In genomic region chr7:70797109-70797514, GRCh38 we compare ENCODE assay signal across 1 cellular context.
TF ChIP-seq lines count a peak whose summit lies in the region.

No MANE protein-coding gene starts in this region.

TF ChIP-seq in GM23338, 12 proteins besides CTCF, POLR2A, EP300 and RAD21 (continued from another document):
- TF ChIP-seq ZNF462 (CRISPR knock-in tag; IDR thresholded peaks at IDR 0.05) (no peak), ZNF114 (CRISPR knock-in tag; IDR thresholded peaks at IDR 0.05) (no peak), CREB1 (CRISPR knock-in tag; IDR thresholded peaks at IDR 0.05; ENCODE audit: low read depth) (no peak), ETS1 (IDR thresholded peaks at IDR 0.05) (no peak), POLR2AphosphoS5 (IDR thresholded peaks at IDR 0.05; ENCODE audit: low read depth) (no peak), EZH2phosphoT487 (IDR thresholded peaks at IDR 0.05; ENCODE audit: unreplicated experiment) (no peak)
